10 cellular contexts compared by ENCODE assay signal in the genomic region with DNA sequence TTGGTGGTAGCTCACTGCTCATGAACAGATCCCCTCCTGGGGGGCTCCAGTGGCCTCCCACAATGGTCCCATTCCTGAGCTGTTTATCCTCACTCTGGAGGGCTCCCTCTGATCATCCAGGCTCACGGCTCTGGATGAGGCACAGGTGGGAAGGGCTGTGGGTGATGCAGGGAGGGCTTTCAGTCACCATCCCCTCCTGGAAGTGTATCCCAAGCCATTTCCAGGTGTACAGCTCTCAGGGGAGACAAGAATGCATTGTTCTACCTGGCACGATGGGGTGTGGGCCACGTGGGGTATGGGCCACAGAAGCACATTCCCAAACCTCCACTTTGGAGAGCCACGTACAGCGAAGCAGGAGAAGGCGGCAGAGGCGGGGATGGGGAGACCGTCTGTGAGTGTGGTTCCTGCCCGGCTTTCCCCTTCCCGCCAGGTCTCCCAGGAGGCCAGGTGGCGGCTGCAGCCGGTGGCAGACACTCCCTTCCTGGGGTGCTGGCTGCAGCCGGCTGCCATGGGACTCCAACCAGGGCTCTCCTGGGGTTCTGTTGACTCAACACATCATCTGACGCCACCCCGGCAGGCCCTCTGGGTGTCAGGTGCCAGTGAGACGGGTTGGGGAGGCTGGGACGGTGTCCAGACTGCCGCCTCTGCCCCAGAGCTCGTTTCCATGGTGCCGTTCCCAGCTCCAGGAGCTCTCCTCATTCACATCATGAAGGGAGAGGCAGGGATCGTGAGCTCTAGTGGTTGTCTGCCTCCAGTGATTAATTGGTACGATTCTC.
DNase-seq lines count a peak whose midpoint lies in the region; ATAC-seq and TF ChIP-seq lines count a peak whose summit lies in the region.
"Had no signal": no experiment of that assay in that cellular context is flagged by ENCODE, and none has a peak within 500 bp of the region (broad histone marks: within the 10 kb centered on the region; RNA-seq: fewer than 3 reads in every experiment).

No MANE protein-coding gene starts in this region.

- in situ Hi-C loops in KBM-7 (cut with MboI; ENCODE audit: low pct_unique_long_range_greater_than_20kb, low sequenced_read_pairs): no loop called here

- H3K36me3 ChIP-seq in RWPE2 (ENCODE audit: low read depth): no peaks in the 10 kb centered on the region
- no peaks in the 10 kb centered on the region for H3K36me3 ChIP-seq in Karpas-422 (ENCODE audit: insufficient read depth, low read length)
- H3K36me3 ChIP-seq: vagina had no signal

- peaks cover 2% of the 10 kb centered on the region; the same call in 1 of the 2 replicates for H4K20me1 ChIP-seq in Karpas-422 (ENCODE audit: insufficient read depth, low read depth, low read length)

- H3K27me3 ChIP-seq in RWPE2 (ENCODE audit: insufficient read depth, poor library complexity, severe bottlenecking): no peaks in the 10 kb centered on the region
- H3K27me3 ChIP-seq in Karpas-422 (ENCODE audit: low read length): no peaks in the 10 kb centered on the region
- H3K27me3 ChIP-seq: vagina had no signal

- no peaks in the 10 kb centered on the region for H3K9me2 ChIP-seq in Karpas-422 (replicated peaks; ENCODE audit: insufficient read depth, low read length)

- peak overlapping the region; percentile 87 for H3K27ac ChIP-seq in RWPE2 (ENCODE audit: poor library complexity, severe bottlenecking)
- no peak overlapping the region for H3K27ac ChIP-seq in substantia nigra (ENCODE audit: low read depth, low read length, poor library complexity, severe bottlenecking)
- no peak overlapping the region for H3K27ac ChIP-seq in Karpas-422 (ENCODE audit: low read length)

- DNase-seq in NCI-H1105 treated with DMSO at 0.1 percent for 48 hours (lab: John Stamatoyannopoulos, UW): peak; percentile 83
- no peak for DNase-seq in RWPE2 (ENCODE audit: low spot score)
- peak; percentile 71 for DNase-seq in left cardiac atrium
- peak in 33 of 49 donors; percentile 18 to 80 (median 60) for DNase-seq in substantia nigra (lab: John Stamatoyannopoulos, UW)
- DNase-seq in KBM-7: no peak
- DNase-seq in cerebellar nuclear complex (lab: John Stamatoyannopoulos, UW): no peak
- no peak for DNase-seq in Karpas-422
- DNase-seq: activated naive CD8-positive, alpha-beta T cell treated with anti-CD3 and anti-CD28 coated beads for 36 hours had no signal

- no peak for TF ChIP-seq CTCF in RWPE2 (IDR thresholded peaks at IDR 0.05; ENCODE audit: poor library complexity, severe bottlenecking)

- H3K9me3 ChIP-seq in RWPE2 (ENCODE audit: severe bottlenecking): no peaks in the 10 kb centered on the region
- H3K9me3 ChIP-seq in Karpas-422 (ENCODE audit: low read length): no peaks in the 10 kb centered on the region
- H3K9me3 ChIP-seq: vagina had no signal

- H3K4me3 ChIP-seq in RWPE2 (ENCODE audit: severe bottlenecking) (no peak overlapping the region), Karpas-422 (ENCODE audit: low read length) (no peak overlapping the region)
- H3K4me3 ChIP-seq: vagina had no signal

- H3K79me2 ChIP-seq in Karpas-422 (ENCODE audit: low read length): no peaks in the 10 kb centered on the region

- H3K9ac ChIP-seq in Karpas-422 (ENCODE audit: low read length): no peak overlapping the region

- no peak overlapping the region for H2AFZ ChIP-seq in Karpas-422 (ENCODE audit: low read length)

- H3K4me1 ChIP-seq in RWPE2 (ENCODE audit: insufficient read depth, poor library complexity, severe bottlenecking) (peaks cover 24% of the 10 kb centered on the region), Karpas-422 (ENCODE audit: low read length) (no peaks in the 10 kb centered on the region)

- ATAC-seq in RWPE2 (ENCODE audit: low read depth) (no peak), left cardiac atrium (peak; percentile 73 to 80), HG03045 (IDR thresholded peaks at IDR 0.05; ENCODE audit: unreplicated experiment) (no peak)

- intact Hi-C loops in left cardiac atrium (cut with DNase I): no loop called here

- no peak overlapping the region for H3K4me2 ChIP-seq in Karpas-422 (ENCODE audit: low read depth, low read length, poor library complexity, severe bottlenecking)

Comparison
In these comparisons a context has a peak if more than half of its experiments do, and no peak if none do; other contexts are left out.
1. DNase-seq: peak in NCI-H1105 treated with DMSO at 0.1 percent for 48 hours (single experiment), left cardiac atrium (single experiment) and substantia nigra (33 of 49); none in RWPE2 (single experiment), KBM-7 (single experiment), cerebellar nuclear complex (0 of 2) and Karpas-422 (single experiment).
2. ATAC-seq: peak in left cardiac atrium (2 of 2); none in RWPE2 (single experiment) and HG03045 (single experiment).